ENCODE assay signal across 15 cellular contexts in genomic region chr10:126392068-126392467, GRCh38. TPM values are rescaled to one million over a fixed set of nuclear protein-coding genes. Genes with fewer than 3 reads are reported as not detected.
"Had no signal": no experiment of that assay in that cellular context is flagged by ENCODE, and none has a peak within 500 bp of the region (broad histone marks: within the 10 kb centered on the region; RNA-seq: fewer than 3 reads in every experiment).

No MANE protein-coding gene starts in this region.

- H3K4me1 ChIP-seq: foreskin keratinocyte, parathyroid adenoma had no signal

- H3K27ac ChIP-seq: foreskin keratinocyte, lower lobe of right lung, parathyroid adenoma, suprapubic skin, transverse colon, uterus had no signal

- H3K36me3 ChIP-seq: lower lobe of right lung, suprapubic skin, transverse colon, uterus had no signal

- H3K9me3 Mint-ChIP-seq: natural killer cell had no signal

- H3K27me3 ChIP-seq: uterus had no signal

- H2AFZ ChIP-seq: parathyroid adenoma had no signal

- H3K4me1 Mint-ChIP-seq: activated naive CD8-positive, alpha-beta T cell treated with anti-CD3 and anti-CD28 coated beads for 36 hours had no signal

- H3K9ac ChIP-seq: parathyroid adenoma had no signal

- H3K4me3 ChIP-seq: lower lobe of right lung, suprapubic skin, transverse colon, uterus had no signal

- H3K9me3 ChIP-seq: lower lobe of right lung, suprapubic skin, transverse colon, uterus had no signal

- H3K79me2 ChIP-seq: parathyroid adenoma had no signal

- H3K4me3 Mint-ChIP-seq: activated naive CD8-positive, alpha-beta T cell treated with anti-CD3 and anti-CD28 coated beads for 36 hours; natural killer cell had no signal

- DNase-seq: activated naive CD8-positive, alpha-beta T cell treated with anti-CD3 and anti-CD28 coated beads for 36 hours; activated T-cell treated with anti-CD3 and anti-CD28 coated beads, Interleukin-2, amount 50 U/mL, for 1 hour; amniotic stem cell; erythroblast; foreskin keratinocyte; lower lobe of right lung; natural killer cell; right cardiac atrium; stimulated activated CD4-positive, alpha-beta T cell treated with anti-CD3 and anti-CD28 coated beads, Interleukin-1b, Interleukin-23, amount 100 ng/mL, for 48 hours; stimulated activated naive CD8-positive, alpha-beta T cell treated with anti-CD3 and anti-CD28 coated beads, Interleukin-15, amount 100 ng/mL, for 72 hours; transverse colon; uterus had no signal

- H3K27ac Mint-ChIP-seq: activated naive CD8-positive, alpha-beta T cell treated with anti-CD3 and anti-CD28 coated beads for 36 hours; natural killer cell; stimulated activated naive CD8-positive, alpha-beta T cell treated with anti-CD3 and anti-CD28 coated beads, Interleukin-15, amount 100 ng/mL, for 72 hours had no signal

RNA-seq across cellular contexts. Expression of gene ADAM12, which starts 3.8 kb away (rescaled TPM):
- total RNA-seq: left lobe of liver had no signal
